Comparison of ENCODE assay signal across 8 cellular contexts in the genomic region with DNA sequence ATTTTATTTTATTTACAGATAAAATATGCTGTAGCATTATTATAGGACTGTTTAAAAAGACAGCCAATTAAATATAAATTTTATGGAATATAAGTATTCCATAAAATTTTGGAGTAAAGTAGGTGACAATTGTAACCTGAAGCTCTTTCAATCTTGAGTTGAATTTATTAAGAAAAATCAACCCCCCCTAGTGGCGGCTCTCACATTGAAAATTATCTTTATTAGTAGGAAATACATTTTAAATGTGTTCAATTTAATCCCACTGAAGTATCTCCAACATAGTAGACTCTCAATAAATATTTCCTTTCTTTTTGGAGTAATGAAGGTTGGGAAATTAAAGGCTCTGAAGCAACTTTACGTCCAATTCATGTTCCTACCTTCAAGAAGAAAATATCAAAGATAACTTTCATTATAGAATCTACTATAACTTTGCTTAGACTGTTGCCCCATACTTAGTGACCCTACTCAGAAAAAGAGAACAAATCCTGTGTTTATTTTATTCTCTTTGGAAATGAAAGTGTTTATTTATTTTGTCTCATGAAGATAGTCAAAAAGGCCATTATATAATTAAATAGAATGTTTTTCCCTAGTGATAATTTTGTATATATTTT. TPM values are rescaled to one million over a fixed set of nuclear protein-coding genes. Genes with fewer than 3 reads are reported as not detected.
DNase-seq lines count a peak whose midpoint lies in the region; ATAC-seq and TF ChIP-seq lines count a peak whose summit lies in the region.

No MANE protein-coding gene starts in this region.

- 5 to 9% methylated on average over 2 of the region's 2 CpGs for WGBS in lung, 2 donors
- WGBS in stomach, 5 donors, result 3 to 9% (median 5%) methylated on average over 2 of the region's 2 CpGs

- POLR2A ChIA-PET in AG04450 (lab: Yijun Ruan, JAX), result no interaction called here

- in situ Hi-C loops in GM13977 (cut with MboI; ENCODE audit: low pct_unique_long_range_greater_than_20kb, low sequenced_read_pairs, unreplicated experiment) (loop anchor here (5.0 to 25.0 kb wide), 2 partner anchors 236 to 314 kb away; no protein-coding TSS in a partner anchor), brain microvascular endothelial cell (cut with HindIII; ENCODE audit: low pct_ligation_motif_present, low sequenced_read_pairs) (no loop called here)

- H3K4me1 ChIP-seq in SJCRH30, result no peaks in the 10 kb centered on the region
- peaks cover 0 to 25% of the 10 kb centered on the region in 2 donors for H3K4me1 ChIP-seq in lung (ENCODE audit: control insufficient read depth in 2 of 2, insufficient read depth in 2 of 2, low read length in 2 of 2)
- H3K4me1 ChIP-seq in stomach, result peaks cover 26 to 65% (median 43%) of the 10 kb centered on the region in 4 donors

- TF ChIP-seq CTCF in AG04450 (IDR thresholded peaks at IDR 0.05; ENCODE audit: low read depth, low read length), result peak; percentile 63
- TF ChIP-seq CTCF in GM13977 (IDR thresholded peaks at IDR 0.05; ENCODE audit: extremely low read depth, insufficient read depth, missing control alignments), result peak; percentile 48
- peak; percentile 36 for TF ChIP-seq CTCF in brain microvascular endothelial cell (IDR thresholded peaks at IDR 0.05; ENCODE audit: low read depth, low read length, missing control alignments)
- TF ChIP-seq CTCF in lung (IDR thresholded peaks at IDR 0.05; ENCODE audit: control extremely low read depth, extremely low read depth), result no peak
- peak in 5 of 7 experiments; percentile 37 to 90 (median 46) for TF ChIP-seq CTCF in stomach (IDR thresholded peaks at IDR 0.05)

- H3K27ac ChIP-seq in AG04450 (ENCODE audit: low read depth, low read length) (no peak overlapping the region), SJCRH30 (no peak overlapping the region), brain microvascular endothelial cell (peak overlapping the region; percentile 83), lung (ENCODE audit: low read depth in 1 of 2, low read length in 1 of 2) (no peak overlapping the region), stomach (peak overlapping the region in 4 of 5 donors; percentile 43 to 99 (median 95))

- CTCF ChIA-PET in AG04450 (lab: Charles Lee), result interaction anchor here (0.6 to 3.1 kb wide), 35 partner anchors 8 to 708 kb away, joined by 3 to 45 read pairs (median 4); no protein-coding TSS in a partner anchor

- peak overlapping the region; percentile 35; the same call in 1 of the 2 replicates for H3K4me3 ChIP-seq in AG04450 (ENCODE audit: low read depth, low read length)
- H3K4me3 ChIP-seq in SJCRH30, result no peak overlapping the region
- peak overlapping the region; percentile 82 for H3K4me3 ChIP-seq in brain microvascular endothelial cell (ENCODE audit: low read depth, low read length)
- H3K4me3 ChIP-seq in lung, result no peak overlapping the region
- peak overlapping the region; percentile 13 to 93 (median 77) for H3K4me3 ChIP-seq in stomach

- no peak for TF ChIP-seq EP300 in stomach (IDR thresholded peaks at IDR 0.05)

- H3K9me3 ChIP-seq in AG04450 (ENCODE audit: control insufficient read depth, insufficient read depth, low read length) (no peaks in the 10 kb centered on the region), SJCRH30 (replicated peaks) (no peaks in the 10 kb centered on the region), lung (ENCODE audit: control insufficient read depth in 2 of 2, insufficient read depth in 1 of 2, low read length in 1 of 2) (no peaks in the 10 kb centered on the region), stomach (no peaks in the 10 kb centered on the region)

- no peaks in the 10 kb centered on the region for H3K36me3 ChIP-seq in SJCRH30
- H3K36me3 ChIP-seq in brain microvascular endothelial cell (replicated peaks), result no peaks in the 10 kb centered on the region
- H3K36me3 ChIP-seq in lung (ENCODE audit: control insufficient read depth in 2 of 2, insufficient read depth in 2 of 2, low read length in 2 of 2), result no peaks in the 10 kb centered on the region
- H3K36me3 ChIP-seq in stomach, result no peaks in the 10 kb centered on the region

- no peaks in the 10 kb centered on the region for H3K27me3 ChIP-seq in AG04450 (ENCODE audit: control insufficient read depth, insufficient read depth, low read length)
- no peaks in the 10 kb centered on the region for H3K27me3 ChIP-seq in SJCRH30
- H3K27me3 ChIP-seq in brain microvascular endothelial cell (replicated peaks), result no peaks in the 10 kb centered on the region
- no peaks in the 10 kb centered on the region for H3K27me3 ChIP-seq in lung (ENCODE audit: control insufficient read depth, insufficient read depth)
- no peaks in the 10 kb centered on the region for H3K27me3 ChIP-seq in stomach

- intact Hi-C loops in stomach (cut with DNase I; ENCODE audit: low total_unique reads), result loop anchor here (10.0 kb wide), 1 partner anchor 343 kb away; no protein-coding TSS in a partner anchor

- DNase-seq in AG04450 (ENCODE audit: low read depth, low spot score) (no peak), GM13977 (ENCODE audit: low spot score) (no peak), SJCRH30 (peak; percentile 16 to 55), brain microvascular endothelial cell (peak; percentile 60), lung (ENCODE audit: low spot score) (peak; percentile 39), stomach (peak; percentile 52)

- TF ChIP-seq POLR2A in stomach (IDR thresholded peaks at IDR 0.05), result no peak

- no peak for ATAC-seq in lung (ENCODE audit: insufficient read depth, low FRiP score)
- no peak for ATAC-seq in HG03196 (IDR thresholded peaks at IDR 0.05; ENCODE audit: unreplicated experiment)
- ATAC-seq in GM21529 (IDR thresholded peaks at IDR 0.05; ENCODE audit: unreplicated experiment), result no peak

RNA-seq across cellular contexts. Expression of a gene that starts 3.1 kb away (rescaled TPM):
- 9.8 and 12.1 TPM in 2 replicates for polyA plus RNA-seq in AG04450 (2011; rRNA removed)
- 9.6 and 15.1 TPM in 2 replicates for polyA minus RNA-seq in AG04450 (2011; rRNA and poly(A)+ RNA removed)
- total RNA-seq in SJCRH30 (2014; rRNA removed; shearing (Covaris generic)), result not detected in 2 replicates
- 100 to 1,000 TPM; 104 to 413 TPM for total RNA-seq in lung
- 10 to 100 TPM; 22.8 to 31.5 TPM for polyA plus RNA-seq in lung
- total RNA-seq in stomach, result 100 to 1,000 TPM in 1 of 5 donors, 10 to 100 TPM in 4; 34.8 to 136 (median 81.2) TPM
- 10 to 100 TPM in 2 of 3 donors, 1 to 10 TPM in 1; 8.7 to 28.9 (median 13.0) TPM for polyA plus RNA-seq in stomach

Comparison
In these comparisons a context has a peak if more than half of its experiments do, and no peak if none do; other contexts are left out.
1. DNase-seq: peak in SJCRH30 (2 of 2), brain microvascular endothelial cell (single experiment), lung (single experiment) and stomach (single experiment); none in AG04450 (single experiment) and GM13977 (single experiment).
2. H3K27ac ChIP-seq: peak in brain microvascular endothelial cell (single experiment) and stomach (4 of 5); none in AG04450 (single experiment), SJCRH30 (single experiment) and lung (0 of 2).
3. H3K4me3 ChIP-seq: peak in AG04450 (single experiment), brain microvascular endothelial cell (single experiment) and stomach (4 of 4); none in SJCRH30 (single experiment) and lung (single experiment).
4. RNA of a gene that starts 3.1 kb away (total RNA-seq): 104 to 413 TPM in lung and 34.8 to 136 TPM in stomach; not detected in SJCRH30; every median in the first group is over 10 times any median in the second.